10 cellular contexts compared by ENCODE assay signal in genomic region chr15:64851503-64851840, GRCh38. TPM values are rescaled to one million over a fixed set of nuclear protein-coding genes. Genes with fewer than 3 reads are reported as not detected.
DNase-seq lines count a peak whose midpoint lies in the region; TF ChIP-seq lines count a peak whose summit lies in the region.
"Had no signal": no experiment of that assay in that cellular context is flagged by ENCODE, and none has a peak within 500 bp of the region (broad histone marks: within the 10 kb centered on the region; RNA-seq: fewer than 3 reads in every experiment).

No MANE protein-coding gene starts in this region.

- no peak overlapping the region for H3K4me3 ChIP-seq in BJ (ENCODE audit: low read depth, low read length)
- peak overlapping the region; percentile 52 to 57 for H3K4me3 ChIP-seq in neutrophil (ENCODE audit: low read depth in 1 of 2, low read length in 1 of 2)

- peaks cover 87 to 91% of the 10 kb centered on the region in 2 experiments for H3K4me1 ChIP-seq in neutrophil (ENCODE audit: control insufficient read depth in 1 of 2, insufficient read depth in 1 of 2, low read depth in 1 of 2, low read length in 1 of 2)

- peak; percentile 83 for DNase-seq in BJ (ENCODE audit: low read depth)
- DNase-seq in SIG-M5 (lab: John Stamatoyannopoulos, UW): peak; percentile 4
- peak; percentile 83 for DNase-seq in fibroblast of peridontal ligament (ENCODE audit: extremely low read depth)
- no peak for DNase-seq in NCI-H526 (lab: John Stamatoyannopoulos, UW)
- DNase-seq in HUDEP-2 (lab: John Stamatoyannopoulos, UW; ENCODE audit: unreplicated experiment in 76 of 76): no peak
- DNase-seq in NCI-H1436 treated with DMSO at 0.1 percent for 48 hours (lab: John Stamatoyannopoulos, UW): no peak
- no peak for DNase-seq in activated gamma-delta T cell (lab: John Stamatoyannopoulos, UW)
- DNase-seq: activated effector memory CD4-positive, alpha-beta T cell treated with Interleukin-2 at 50 U/mL for 16 hours; NCI-H446 had no signal

- H3K36me3 ChIP-seq in BJ (ENCODE audit: control insufficient read depth, insufficient read depth, low read length): peaks cover 15% of the 10 kb centered on the region
- peaks cover 89% of the 10 kb centered on the region for H3K36me3 ChIP-seq in neutrophil

- CTCF ChIA-PET in BJ (lab: Yijun Ruan, JAX): interaction anchor here (1.0 to 1.6 kb wide), 4 partner anchors 9 to 42 kb away, joined by 3 to 4 read pairs (median 4); no protein-coding TSS in a partner anchor

- peak overlapping the region; percentile 90 for H3K27ac ChIP-seq in neutrophil

- H3K27me3 ChIP-seq in BJ (ENCODE audit: control insufficient read depth, insufficient read depth, low read length): no peaks in the 10 kb centered on the region
- no peaks in the 10 kb centered on the region for H3K27me3 ChIP-seq in neutrophil

- no peak for TF ChIP-seq CTCF in BJ (IDR thresholded peaks at IDR 0.05; ENCODE audit: insufficient read depth, low read depth, low read length)
- no peak for TF ChIP-seq CTCF in neutrophil (IDR thresholded peaks at IDR 0.05)

- POLR2A ChIA-PET in BJ (lab: Charles Lee): interaction anchor here (1.0 kb wide), 1 partner anchor 10 kb away, joined by 4 read pairs; no protein-coding TSS in a partner anchor

- no peaks in the 10 kb centered on the region for H3K9me3 ChIP-seq in neutrophil

RNA-seq across cellular contexts. Expression of gene PLEKHO2, which starts 9.8 kb away (rescaled TPM):
- 24.7 and 33.6 TPM in 2 replicates for polyA plus RNA-seq in BJ (2011; rRNA removed)
- 22.4 and 32.7 TPM in 2 replicates for polyA minus RNA-seq in BJ (2011; rRNA and poly(A)+ RNA removed)

RNA-seq across cellular contexts. Expression of gene PIF1, which starts 26.0 kb away (rescaled TPM):
- polyA plus RNA-seq in BJ (2011; rRNA removed): 7.5 and 10.8 TPM in 2 replicates
- 4.8 and 6.8 TPM in 2 replicates for polyA minus RNA-seq in BJ (2011; rRNA and poly(A)+ RNA removed)

Comparison
In these comparisons a context has a peak if more than half of its experiments do, and no peak if none do; other contexts are left out.
1. DNase-seq: peak in BJ (single experiment), SIG-M5 (single experiment) and fibroblast of peridontal ligament (single experiment); none in NCI-H526 (0 of 2), HUDEP-2 (0 of 76), NCI-H1436 treated with DMSO at 0.1 percent for 48 hours (single experiment) and activated gamma-delta T cell (single experiment).